Comparison of ENCODE assay signal across 10 cellular contexts in the genomic region with DNA sequence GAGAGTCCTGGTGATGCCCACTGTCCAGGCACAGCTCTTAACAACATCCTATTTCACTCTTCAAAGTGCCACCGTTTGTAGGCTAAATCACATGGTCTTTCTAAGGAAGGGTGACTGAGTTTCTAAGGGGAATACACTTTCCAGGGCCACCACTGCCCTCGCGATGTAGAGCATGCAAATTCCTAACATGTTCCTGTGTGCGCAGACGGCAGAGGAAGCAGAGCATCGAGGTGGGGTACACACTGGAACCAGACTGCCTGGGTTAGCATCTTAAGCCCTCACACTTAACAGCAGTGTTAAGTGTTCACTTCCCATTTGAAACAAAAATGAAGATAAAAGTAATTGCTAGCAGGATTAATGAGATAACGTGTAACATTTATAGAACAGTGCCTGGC. TPM values are rescaled to one million over a fixed set of nuclear protein-coding genes. Genes with fewer than 3 reads are reported as not detected.
DNase-seq lines count a peak whose midpoint lies in the region; ATAC-seq and TF ChIP-seq lines count a peak whose summit lies in the region.
"Had no signal": no experiment of that assay in that cellular context is flagged by ENCODE, and none has a peak within 500 bp of the region (broad histone marks: within the 10 kb centered on the region; RNA-seq: fewer than 3 reads in every experiment).

No MANE protein-coding gene starts in this region.

- H3K4me3 ChIP-seq in CD4-positive, alpha-beta memory T cell (ENCODE audit: low read length in 2 of 2), result peak overlapping the region in 1 of 2 donors; percentile 79
- no peak overlapping the region for H3K4me3 ChIP-seq in HUES64 (ENCODE audit: low read length)
- no peak overlapping the region for H3K4me3 ChIP-seq in ascending aorta
- H3K4me3 ChIP-seq in foreskin fibroblast (ENCODE audit: low read depth in 1 of 2, low read length in 2 of 2), result no peak overlapping the region

- peaks cover 80% of the 10 kb centered on the region for H3K4me1 ChIP-seq in CD4-positive, alpha-beta memory T cell (ENCODE audit: insufficient read depth, low read length)
- H3K4me1 ChIP-seq in HUES64 (ENCODE audit: insufficient read depth, low read length), result peaks cover 65% of the 10 kb centered on the region
- H3K4me1 ChIP-seq in ascending aorta, result peaks cover 11 to 41% of the 10 kb centered on the region in 2 donors

- DNase-seq in CD4-positive, alpha-beta memory T cell, result no peak
- DNase-seq in ascending aorta (ENCODE audit: low spot score in 2 of 2) (no peak), foreskin fibroblast (no peak), GM13977 (ENCODE audit: low spot score) (no peak), AG20443 (ENCODE audit: low spot score) (no peak)
- DNase-seq in natural killer cell treated with Interleukin-12 subunit alpha and Interleukin-12 subunit beta and Interleukin-15 and Interleukin-18, amount 100 ng/mL, for 72 hours (ENCODE audit: low spot score), result no peak
- DNase-seq in stimulated activated CD4-positive, alpha-beta T cell treated with anti-CD3 and anti-CD28 coated beads, Interleukin-12 subunit alpha, Interleukin-12 subunit beta, amount 100 ng/mL, for 4 hours, result no peak
- DNase-seq: EL, SIG-M5 had no signal

- peaks cover 0 to 2% (median 0%) of the 10 kb centered on the region in 8 donors for H3K9me3 Mint-ChIP-seq in CD4-positive, alpha-beta memory T cell
- no peaks in the 10 kb centered on the region for H3K9me3 Mint-ChIP-seq in natural killer cell treated with Interleukin-12 subunit alpha and Interleukin-12 subunit beta and Interleukin-15 and Interleukin-18, amount 100 ng/mL, for 72 hours

- H3K9me3 ChIP-seq in CD4-positive, alpha-beta memory T cell (ENCODE audit: control insufficient read depth in 1 of 2, low read length in 2 of 2), result no peaks in the 10 kb centered on the region
- no peaks in the 10 kb centered on the region for H3K9me3 ChIP-seq in HUES64 (ENCODE audit: insufficient read depth, low read depth, low read length)
- H3K9me3 ChIP-seq in ascending aorta, result no peaks in the 10 kb centered on the region

- CTCF ChIA-PET in CD4-positive, alpha-beta memory T cell (lab: Charles Lee; ENCODE audit: partially characterized antibody), result interaction anchor here (0.5 to 6.9 kb wide), 5 partner anchors 24 to 298 kb away, joined by 3 to 29 read pairs (median 12); no protein-coding TSS in a partner anchor

- peak overlapping the region; percentile 86 to 97 (median 94) for H3K27ac Mint-ChIP-seq in CD4-positive, alpha-beta memory T cell
- H3K27ac Mint-ChIP-seq in natural killer cell treated with Interleukin-12 subunit alpha and Interleukin-12 subunit beta and Interleukin-15 and Interleukin-18, amount 100 ng/mL, for 72 hours, result peak overlapping the region; percentile 96 to 97

- in situ Hi-C loops in GM13977 (cut with MboI; ENCODE audit: low pct_unique_long_range_greater_than_20kb, low sequenced_read_pairs, unreplicated experiment), result no loop called here

- peak overlapping the region; percentile 48 for H3K27ac ChIP-seq in CD4-positive, alpha-beta memory T cell (ENCODE audit: low read depth, low read length)
- peak overlapping the region; percentile 33; the same call in 1 of the 2 replicates for H3K27ac ChIP-seq in HUES64 (ENCODE audit: low read depth, low read length)
- H3K27ac ChIP-seq in ascending aorta, result peak overlapping the region; percentile 62 to 90

- peak overlapping the region; percentile 88 to 96 (median 95) for H3K4me3 Mint-ChIP-seq in CD4-positive, alpha-beta memory T cell
- peak overlapping the region; percentile 92 for H3K4me3 Mint-ChIP-seq in natural killer cell treated with Interleukin-12 subunit alpha and Interleukin-12 subunit beta and Interleukin-15 and Interleukin-18, amount 100 ng/mL, for 72 hours

- peaks cover 0 to 18% of the 10 kb centered on the region in 2 donors for H3K36me3 Mint-ChIP-seq in CD4-positive, alpha-beta memory T cell
- peaks cover 33% of the 10 kb centered on the region for H3K36me3 Mint-ChIP-seq in natural killer cell treated with Interleukin-12 subunit alpha and Interleukin-12 subunit beta and Interleukin-15 and Interleukin-18, amount 100 ng/mL, for 72 hours

- 66% methylated on average over 7 of the region's 7 CpGs for WGBS in HUES64

- no peak for TF ChIP-seq CTCF in ascending aorta (IDR thresholded peaks at IDR 0.05)
- no peak for TF ChIP-seq CTCF in foreskin fibroblast (IDR thresholded peaks at IDR 0.05; ENCODE audit: low read depth, low read length)
- TF ChIP-seq CTCF in GM13977 (IDR thresholded peaks at IDR 0.05; ENCODE audit: extremely low read depth, insufficient read depth, missing control alignments), result no peak

- no peak overlapping the region for H3K9ac ChIP-seq in HUES64 (ENCODE audit: low read depth, low read length)

- POLR2A ChIA-PET in CD4-positive, alpha-beta memory T cell (lab: Charles Lee; ENCODE audit: partially characterized antibody), result interaction anchor here (1.0 to 8.7 kb wide), 5 partner anchors 10 to 101 kb away, joined by 3 to 95 read pairs (median 6); no protein-coding TSS in a partner anchor

- intact Hi-C loops in CD4-positive, alpha-beta memory T cell (cut with micrococcal nuclease), result no loop called here
- intact Hi-C loops in ascending aorta (cut with DNase I), result no loop called here

- no peaks in the 10 kb centered on the region for H3K36me3 ChIP-seq in CD4-positive, alpha-beta memory T cell (ENCODE audit: insufficient read depth, low read length)
- no peaks in the 10 kb centered on the region for H3K36me3 ChIP-seq in HUES64 (ENCODE audit: insufficient read depth, low read length)
- no peaks in the 10 kb centered on the region for H3K36me3 ChIP-seq in ascending aorta

- H3K27me3 ChIP-seq in CD4-positive, alpha-beta memory T cell (ENCODE audit: insufficient read depth, low read length), result no peaks in the 10 kb centered on the region
- peaks cover 17% of the 10 kb centered on the region; the same call in 1 of the 2 replicates for H3K27me3 ChIP-seq in HUES64 (ENCODE audit: insufficient read depth, low read length)
- H3K27me3 ChIP-seq in ascending aorta, result no peaks in the 10 kb centered on the region

- ATAC-seq in natural killer cell treated with Interleukin-12 subunit alpha and Interleukin-12 subunit beta and Interleukin-15 and Interleukin-18, amount 100 ng/mL, for 72 hours, result no peak

- H3K27me3 Mint-ChIP-seq in CD4-positive, alpha-beta memory T cell, result no peaks in the 10 kb centered on the region
- H3K27me3 Mint-ChIP-seq in natural killer cell treated with Interleukin-12 subunit alpha and Interleukin-12 subunit beta and Interleukin-15 and Interleukin-18, amount 100 ng/mL, for 72 hours, result no peaks in the 10 kb centered on the region

- peaks cover 67 to 90% (median 75%) of the 10 kb centered on the region in 4 donors for H3K4me1 Mint-ChIP-seq in CD4-positive, alpha-beta memory T cell
- H3K4me1 Mint-ChIP-seq in natural killer cell treated with Interleukin-12 subunit alpha and Interleukin-12 subunit beta and Interleukin-15 and Interleukin-18, amount 100 ng/mL, for 72 hours (ENCODE audit: low read depth in 2 of 2), result peaks cover 78 to 81% of the 10 kb centered on the region in 2 donors

RNA-seq across cellular contexts. Expression of gene VOPP1, which starts 3.0 kb away (rescaled TPM):
- 10 to 100 TPM; 91.0 to 98.7 TPM for total RNA-seq in CD4-positive, alpha-beta memory T cell
- 10 to 100 TPM; 43.0 to 90.4 TPM for polyA plus RNA-seq in CD4-positive, alpha-beta memory T cell
- polyA plus RNA-seq in HUES64 (2013, experiment 1 of 2), result 62.1 TPM
- polyA plus RNA-seq in HUES64 (2013, experiment 2 of 2), result 53.1 TPM
- total RNA-seq in ascending aorta, result 78.8 TPM
- total RNA-seq in natural killer cell treated with Interleukin-12 subunit alpha and Interleukin-12 subunit beta and Interleukin-15 and Interleukin-18, amount 100 ng/mL, for 72 hours, result 100 to 1,000 TPM; 204 to 244 TPM
